In genomic region chr1:21921100-21921875, GRCh38 we compare ENCODE assay signal across 1 cellular context.
TF ChIP-seq lines count a peak whose summit lies in the region.

No MANE protein-coding gene starts in this region.

TF ChIP-seq in HepG2, 621 proteins besides CTCF, POLR2A, EP300 and RAD21 (continued from another document and continues in another):
- TF ChIP-seq ZGPAT (CRISPR knock-in tag; IDR thresholded peaks at IDR 0.05) (0 out of 2 replicates have a peak, but pooled peaks have one; percentile 33), ZNF746 (CRISPR knock-in tag; IDR thresholded peaks at IDR 0.05) (no peak), ZMYM4 (CRISPR knock-in tag; IDR thresholded peaks at IDR 0.05) (peak; percentile 46; the same call in 1 of the 2 replicates), ZNF7 (CRISPR knock-in tag; IDR thresholded peaks at IDR 0.05) (no peak), ZNF232 (CRISPR knock-in tag; IDR thresholded peaks at IDR 0.05; ENCODE audit: borderline replicate concordance) (0 out of 2 replicates have a peak, but pooled peaks have one; percentile 43), MED1 (CRISPR knock-in tag; IDR thresholded peaks at IDR 0.05) (peak; percentile 48; the same call in 1 of the 2 replicates), ZNF496 (CRISPR knock-in tag; IDR thresholded peaks at IDR 0.05; ENCODE audit: insufficient replicate concordance) (no peak), ASH2L (IDR thresholded peaks at IDR 0.05; ENCODE audit: insufficient read length, low read depth, low read length) (peak; percentile 30), DMAP1 (CRISPR knock-in tag; IDR thresholded peaks at IDR 0.05) (no peak), ZNF543 (CRISPR knock-in tag; IDR thresholded peaks at IDR 0.05) (no peak), ZNF253 (CRISPR knock-in tag; IDR thresholded peaks at IDR 0.05; ENCODE audit: borderline replicate concordance) (no peak), ZNF260 (CRISPR knock-in tag; IDR thresholded peaks at IDR 0.05; ENCODE audit: borderline replicate concordance, low read depth) (no peak), HDAC6 (IDR thresholded peaks at IDR 0.05; ENCODE audit: low read depth, low read length) (no peak), UBTF (CRISPR knock-in tag; IDR thresholded peaks at IDR 0.05) (peak; percentile 46; the same call in 1 of the 2 replicates), DRAP1 (CRISPR knock-in tag; IDR thresholded peaks at IDR 0.05) (peak; percentile 52; the same call in 1 of the 2 replicates), SUZ12 (IDR thresholded peaks at IDR 0.05; ENCODE audit: low read depth, low read length) (no peak), KDM1A (CRISPR knock-in tag; IDR thresholded peaks at IDR 0.05) (peak; percentile 75; the same call in 1 of the 2 replicates), CREB1 (IDR thresholded peaks at IDR 0.05) (no peak), CREB1 (CRISPR knock-in tag; IDR thresholded peaks at IDR 0.05) (no peak), PAXIP1 (CRISPR knock-in tag; conservative IDR thresholded peaks at IDR 0.05) (peak; percentile 71), ZSCAN29 (CRISPR knock-in tag; conservative IDR thresholded peaks at IDR 0.05) (no peak), ZNF782 (CRISPR knock-in tag; IDR thresholded peaks at IDR 0.05; ENCODE audit: borderline replicate concordance) (no peak), SIN3A (IDR thresholded peaks at IDR 0.05; ENCODE audit: borderline replicate concordance, low read depth, low read length) (peak; percentile 32; the same call in 1 of the 2 replicates), ZBTB43 (CRISPR knock-in tag; conservative IDR thresholded peaks at IDR 0.05) (0 out of 2 replicates have a peak, but pooled peaks have one; percentile 61), ZNF468 (CRISPR knock-in tag; IDR thresholded peaks at IDR 0.05) (no peak), ZKSCAN1 (IDR thresholded peaks at IDR 0.05; ENCODE audit: low read length) (0 out of 2 replicates have a peak, but pooled peaks have one; percentile 21), ZNF326 (CRISPR knock-in tag; IDR thresholded peaks at IDR 0.05; ENCODE audit: borderline replicate concordance) (peak; percentile 61; the same call in 1 of the 2 replicates), ATF6 (CRISPR knock-in tag; conservative IDR thresholded peaks at IDR 0.05) (no peak), ZNF460 (CRISPR knock-in tag; IDR thresholded peaks at IDR 0.05; ENCODE audit: borderline replicate concordance) (no peak), ZNF660 (CRISPR knock-in tag; IDR thresholded peaks at IDR 0.05; ENCODE audit: borderline replicate concordance, low read depth) (no peak), PITX1 (CRISPR knock-in tag; IDR thresholded peaks at IDR 0.05) (peak; percentile 29; the same call in 1 of the 2 replicates), SOX6 (IDR thresholded peaks at IDR 0.05) (no peak), SOX6 (CRISPR knock-in tag; IDR thresholded peaks at IDR 0.05) (peak; percentile 41; the same call in 1 of the 2 replicates), RBFOX2 (IDR thresholded peaks at IDR 0.05; ENCODE audit: low read depth, low read length) (no peak), CCDC6 (CRISPR knock-in tag; IDR thresholded peaks at IDR 0.05) (0 out of 2 replicates have a peak, but pooled peaks have one; percentile 24), ZNF839 (CRISPR knock-in tag; IDR thresholded peaks at IDR 0.05; ENCODE audit: borderline replicate concordance) (no peak), SRSF9 (IDR thresholded peaks at IDR 0.05; ENCODE audit: borderline replicate concordance, insufficient read depth, low read depth, low read length, poor library complexity, severe bottlenecking) (no peak), SAP130 (CRISPR knock-in tag; IDR thresholded peaks at IDR 0.05; ENCODE audit: low read depth) (peak; percentile 56; the same call in 1 of the 2 replicates), XBP1 (CRISPR knock-in tag; IDR thresholded peaks at IDR 0.05) (no peak), SSRP1 (CRISPR knock-in tag; IDR thresholded peaks at IDR 0.05) (0 out of 2 replicates have a peak, but pooled peaks have one; percentile 51), ZNF160 (CRISPR knock-in tag; IDR thresholded peaks at IDR 0.05) (0 out of 2 replicates have a peak, but pooled peaks have one; percentile 36), CERS6 (CRISPR knock-in tag; IDR thresholded peaks at IDR 0.05) (no peak), ZNF678 (CRISPR knock-in tag; IDR thresholded peaks at IDR 0.05) (no peak)
- TF ChIP-seq, protein P1, sequence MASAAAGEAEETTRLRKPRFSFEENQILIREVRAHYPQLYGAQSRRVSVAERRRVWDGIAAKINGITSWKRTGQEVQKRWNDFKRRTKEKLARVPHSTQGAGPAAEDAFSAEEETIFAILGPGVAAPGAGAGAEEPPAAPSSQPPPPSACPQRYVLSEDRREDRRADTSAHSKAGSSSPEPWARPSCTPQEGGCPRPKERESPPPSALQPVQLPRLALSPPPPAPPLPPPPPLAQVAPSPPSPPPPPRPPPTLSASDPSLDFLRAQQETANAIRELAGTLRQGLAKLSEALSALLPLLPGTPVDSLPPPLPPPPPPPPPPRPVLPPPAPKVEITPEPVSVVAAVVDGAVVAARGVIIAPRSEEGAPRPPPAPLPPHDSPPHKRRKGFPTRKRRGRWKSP (CRISPR knock-in tag; IDR thresholded peaks at IDR 0.05) = peak; percentile 49; the same call in 1 of the 2 replicates
- TF ChIP-seq, protein P2, sequence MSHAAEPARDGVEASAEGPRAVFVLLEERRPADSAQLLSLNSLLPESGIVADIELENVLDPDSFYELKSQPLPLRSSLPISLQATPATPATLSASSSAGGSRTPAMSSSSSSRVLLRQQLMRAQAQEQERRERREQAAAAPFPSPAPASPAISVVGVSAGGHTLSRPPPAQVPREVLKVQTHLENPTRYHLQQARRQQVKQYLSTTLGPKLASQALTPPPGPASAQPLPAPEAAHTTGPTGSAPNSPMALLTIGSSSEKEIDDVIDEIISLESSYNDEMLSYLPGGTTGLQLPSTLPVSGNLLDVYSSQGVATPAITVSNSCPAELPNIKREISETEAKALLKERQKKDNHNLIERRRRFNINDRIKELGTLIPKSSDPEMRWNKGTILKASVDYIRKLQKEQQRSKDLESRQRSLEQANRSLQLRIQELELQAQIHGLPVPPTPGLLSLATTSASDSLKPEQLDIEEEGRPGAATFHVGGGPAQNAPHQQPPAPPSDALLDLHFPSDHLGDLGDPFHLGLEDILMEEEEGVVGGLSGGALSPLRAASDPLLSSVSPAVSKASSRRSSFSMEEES (CRISPR knock-in tag; IDR thresholded peaks at IDR 0.05) = peak; percentile 40; the same call in 1 of the 2 replicates
